In the genomic region with DNA sequence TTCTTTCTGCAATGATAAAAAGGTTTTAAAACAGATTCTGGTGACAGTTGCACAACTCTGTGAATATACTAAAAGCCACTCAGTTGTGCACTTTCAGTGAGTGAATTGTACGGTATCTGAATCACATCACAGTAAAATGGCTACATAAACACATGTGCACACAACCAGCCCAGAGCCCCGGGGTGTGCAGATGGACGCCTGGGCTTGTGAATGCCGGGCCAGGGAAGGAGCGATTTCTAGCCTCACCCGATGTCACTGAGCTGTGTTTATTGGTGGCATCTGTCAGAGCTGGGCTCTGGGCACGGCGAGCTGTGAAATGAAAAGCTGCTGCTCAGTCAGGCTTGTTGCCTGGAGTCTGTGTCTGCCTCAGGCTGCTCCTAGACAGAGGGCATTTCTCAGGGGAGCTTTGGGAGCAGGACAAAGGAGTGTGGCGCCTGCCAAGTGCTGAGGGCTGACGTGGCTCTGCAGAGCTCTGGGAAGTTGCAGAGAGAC, we compare ENCODE assay signal across 10 cellular contexts. TPM values are rescaled to one million over a fixed set of nuclear protein-coding genes. Genes with fewer than 3 reads are reported as not detected.
DNase-seq lines count a peak whose midpoint lies in the region; ATAC-seq and TF ChIP-seq lines count a peak whose summit lies in the region.
"Had no signal": no experiment of that assay in that cellular context is flagged by ENCODE, and none has a peak within 500 bp of the region (broad histone marks: within the 10 kb centered on the region; RNA-seq: fewer than 3 reads in every experiment).

No MANE protein-coding gene starts in this region.

- H3K9me3 ChIP-seq in osteoblast (ENCODE audit: low read depth, low read length) = no peaks in the 10 kb centered on the region
- H3K9me3 ChIP-seq: body of pancreas had no signal

- no peaks in the 10 kb centered on the region; the same call in 1 of the 2 replicates for H3K36me3 ChIP-seq in BJ (ENCODE audit: control insufficient read depth, insufficient read depth, low read length)
- H3K36me3 ChIP-seq in osteoblast (ENCODE audit: insufficient read depth, low read length) = peaks cover 2% of the 10 kb centered on the region

- H3K4me3 ChIP-seq in BJ (ENCODE audit: low read depth, low read length) (0 out of 2 replicates have a peak overlapping the region, but pooled peaks have one; percentile 7), osteoblast (ENCODE audit: insufficient read depth, low read length) (peak overlapping the region; percentile 26)
- H3K4me3 ChIP-seq: body of pancreas had no signal

- H3K27me3 ChIP-seq in BJ (ENCODE audit: control insufficient read depth, insufficient read depth, low read length) (no peaks in the 10 kb centered on the region), osteoblast (ENCODE audit: insufficient read depth, low read length) (no peaks in the 10 kb centered on the region)
- H3K27me3 ChIP-seq: body of pancreas had no signal

- peak overlapping the region; percentile 71 for H3K27ac ChIP-seq in osteoblast (ENCODE audit: low read depth, low read length)
- H3K27ac ChIP-seq: body of pancreas had no signal

- ATAC-seq in HG03354 (IDR thresholded peaks at IDR 0.05; ENCODE audit: poor library complexity, severe bottlenecking, unreplicated experiment) = no peak
- ATAC-seq: body of pancreas had no signal

- CTCF ChIA-PET in BJ (lab: Yijun Ruan, JAX) = interaction anchor here (0.6 to 2.0 kb wide), 7 partner anchors 9 to 76 kb away, joined by 3 to 17 read pairs (median 3); a partner anchor contains a TSS

- POLR2A ChIA-PET in BJ (lab: Charles Lee) = interaction anchor here (0.5 kb wide), 1 partner anchor 43 kb away, joined by 3 read pairs; no protein-coding TSS in a partner anchor

- DNase-seq in BJ (ENCODE audit: low read depth) (no peak), NCI-H524 treated with DMSO at 0.1 percent for 48 hours (lab: John Stamatoyannopoulos, UW) (peak; percentile 38), fibroblast of peridontal ligament (ENCODE audit: extremely low read depth) (peak; percentile 35), osteoblast (ENCODE audit: insufficient read length, low spot score, missing footprints) (peak; percentile 98), SIG-M5 treated with dmso at 0.1 percent for 504 hours (lab: John Stamatoyannopoulos, UW; ENCODE audit: unreplicated experiment) (no peak), NCI-H510A (lab: John Stamatoyannopoulos, UW) (no peak)
- DNase-seq in stimulated activated CD4-positive, alpha-beta T cell treated with anti-CD3 and anti-CD28 coated beads, Interleukin-2, amount 100 ng/mL, for 24 hours = no peak
- DNase-seq: NCI-H2029 treated with DMSO at 0.1 percent for 48 hours had no signal

- H2AFZ ChIP-seq in osteoblast (ENCODE audit: low read length) = peak overlapping the region; percentile 67

- TF ChIP-seq CTCF in BJ (IDR thresholded peaks at IDR 0.05; ENCODE audit: insufficient read depth, low read depth, low read length) = no peak
- no peak for TF ChIP-seq CTCF in osteoblast (IDR thresholded peaks at IDR 0.05; ENCODE audit: extremely low read depth, low read depth, low read length)

- H3K4me1 ChIP-seq in osteoblast (ENCODE audit: insufficient read depth, low read length) = peaks cover 30% of the 10 kb centered on the region
- H3K4me1 ChIP-seq: body of pancreas had no signal

- no peaks in the 10 kb centered on the region for H3K79me2 ChIP-seq in osteoblast (ENCODE audit: insufficient read depth, low read length)

- peak overlapping the region; percentile 73 for H3K4me2 ChIP-seq in osteoblast (ENCODE audit: insufficient read depth, low read length)

- peaks cover 9% of the 10 kb centered on the region for H4K20me1 ChIP-seq in osteoblast (ENCODE audit: insufficient read depth, low read length)

RNA-seq across cellular contexts. Expression of a gene that starts 25.9 kb away (rescaled TPM):
- polyA plus RNA-seq in BJ (2011; rRNA removed) = 2.7 and 3.0 TPM in 2 replicates
- 7.6 and 8.2 TPM in 2 replicates for polyA minus RNA-seq in BJ (2011; rRNA and poly(A)+ RNA removed)
- total RNA-seq in osteoblast = 6.2 and 8.3 TPM in 2 replicates

RNA-seq across cellular contexts. Expression of a gene that starts 36.2 kb away (rescaled TPM):
- polyA plus RNA-seq in BJ (2011; rRNA removed) = 0.85 and 0.89 TPM in 2 replicates
- 2.0 and 4.1 TPM in 2 replicates for polyA minus RNA-seq in BJ (2011; rRNA and poly(A)+ RNA removed)
- 5.0 and 5.8 TPM in 2 replicates for total RNA-seq in osteoblast

RNA-seq across cellular contexts. Expression of a gene that starts 55.0 kb away (rescaled TPM):
- polyA plus RNA-seq in BJ (2011; rRNA removed) = 7.3 and 11.4 TPM in 2 replicates
- 12.1 and 14.9 TPM in 2 replicates for polyA minus RNA-seq in BJ (2011; rRNA and poly(A)+ RNA removed)
- total RNA-seq in osteoblast = 8.3 TPM in 2 replicates

Comparison
In these comparisons a context has a peak if more than half of its experiments do, and no peak if none do; other contexts are left out.
1. DNase-seq: peak in NCI-H524 treated with DMSO at 0.1 percent for 48 hours (single experiment), fibroblast of peridontal ligament (single experiment) and osteoblast (single experiment); none in BJ (single experiment), stimulated activated CD4-positive, alpha-beta T cell treated with anti-CD3 and anti-CD28 coated beads, Interleukin-2, amount 100 ng/mL, for 24 hours (0 of 2), SIG-M5 treated with dmso at 0.1 percent for 504 hours (single experiment) and NCI-H510A (single experiment).